11 cellular contexts compared by ENCODE assay signal in the genomic region with DNA sequence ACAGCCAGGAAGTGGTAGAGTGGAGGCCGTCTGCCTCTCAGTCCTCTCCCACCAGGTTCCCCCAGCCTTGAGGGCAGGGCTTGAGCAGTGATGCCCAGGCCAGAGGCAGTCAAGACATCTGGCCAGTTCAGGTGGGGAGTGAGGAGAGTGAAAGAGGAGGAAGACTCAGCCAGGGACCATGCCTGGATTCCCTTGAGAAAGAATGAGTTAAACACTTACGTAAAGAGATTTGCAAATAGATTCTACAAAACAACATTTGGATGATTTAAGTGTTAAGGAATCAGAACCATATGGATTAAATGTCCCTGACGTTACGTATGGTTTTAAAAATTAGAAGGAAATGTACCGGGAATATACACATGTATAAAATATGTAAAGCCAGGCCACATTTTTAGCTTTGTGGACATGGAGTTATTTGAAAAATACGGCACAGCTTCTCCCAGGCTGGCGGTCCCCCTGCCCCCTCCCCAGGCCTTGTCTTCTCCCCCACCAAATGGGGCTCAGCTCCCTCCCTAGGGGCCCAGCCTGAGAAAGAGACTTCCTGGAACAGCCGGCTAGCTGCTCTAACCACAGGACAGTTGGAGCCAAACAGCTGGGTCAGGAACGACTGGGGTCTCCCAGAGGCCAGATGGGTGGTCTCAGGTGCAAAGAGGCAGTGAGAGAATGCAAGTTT.
DNase-seq lines count a peak whose midpoint lies in the region; TF ChIP-seq lines count a peak whose summit lies in the region.
"Had no signal": no experiment of that assay in that cellular context is flagged by ENCODE, and none has a peak within 500 bp of the region (broad histone marks: within the 10 kb centered on the region; RNA-seq: fewer than 3 reads in every experiment).

No MANE protein-coding gene starts in this region.

- 67% methylated on average over 7 of the region's 9 CpGs for WGBS in mammary epithelial cell (ENCODE audit: low coverage, missing lambda C conversion rate)
- no CpG with 5 or more reads among the region's 9 CpGs for WGBS in trophoblast cell (ENCODE audit: extremely low coverage, insufficient coverage, insufficient read length)

- in situ Hi-C loops in mammary epithelial cell (cut with MboI; ENCODE audit: low sequenced_read_pairs in 2 of 2) = loop anchor here in 1 of 2 donors (25.0 kb wide), 1 partner anchor 115 kb away; no protein-coding TSS in a partner anchor

- H3K4ac ChIP-seq in trophoblast cell (ENCODE audit: low read depth, low read length) = no peak overlapping the region

- peaks cover 2% of the 10 kb centered on the region for H3K79me1 ChIP-seq in trophoblast cell (ENCODE audit: low read length)

- no peak overlapping the region for H4K91ac ChIP-seq in trophoblast cell (ENCODE audit: low read depth, low read length)

- no peaks in the 10 kb centered on the region for H3K27me3 ChIP-seq in OCI-LY1 (ENCODE audit: insufficient read depth, low read length)
- H3K27me3 ChIP-seq in mammary epithelial cell (ENCODE audit: insufficient read depth, low read length) = no peaks in the 10 kb centered on the region
- H3K27me3 ChIP-seq in trophoblast cell (ENCODE audit: insufficient read depth, low read length) = no peaks in the 10 kb centered on the region
- no peaks in the 10 kb centered on the region for H3K27me3 ChIP-seq in WERI-Rb-1 (ENCODE audit: insufficient read depth, low read depth, severe bottlenecking)
- H3K27me3 ChIP-seq: gastroesophageal sphincter had no signal

- H3K4me3 ChIP-seq in OCI-LY1 (ENCODE audit: low read depth, low read length, poor library complexity, severe bottlenecking) (no peak overlapping the region), mammary epithelial cell (replicated peaks in 1 of 3; ENCODE audit: insufficient read depth in 1 of 3, low read depth in 2 of 3, low read length in 3 of 3) (no peak overlapping the region), trophoblast cell (ENCODE audit: low read depth, low read length) (no peak overlapping the region), WERI-Rb-1 (ENCODE audit: low read depth, low read length) (no peak overlapping the region)
- H3K4me3 ChIP-seq: gastroesophageal sphincter had no signal

- peak overlapping the region; percentile 16 for H2BK12ac ChIP-seq in trophoblast cell (ENCODE audit: low read length)

- H4K8ac ChIP-seq in trophoblast cell (ENCODE audit: low read depth, low read length) = no peak overlapping the region

- no peaks in the 10 kb centered on the region for H3K9me2 ChIP-seq in OCI-LY1 (ENCODE audit: low read depth, low read length)

- BruUV-seq in mammary epithelial cell (replicated peaks; lab: Mats Ljungman, UMichigan) = no TSS peak

- H3K79me2 ChIP-seq in OCI-LY1 (ENCODE audit: insufficient read depth, low read length) = no peaks in the 10 kb centered on the region
- no peaks in the 10 kb centered on the region for H3K79me2 ChIP-seq in mammary epithelial cell (ENCODE audit: insufficient read depth, low read length)
- no peaks in the 10 kb centered on the region for H3K79me2 ChIP-seq in trophoblast cell (ENCODE audit: control insufficient read depth, insufficient read depth, low read length, poor library complexity)

- DNase-seq in DMS 273 (lab: John Stamatoyannopoulos, UW; ENCODE audit: unreplicated experiment) (peak; percentile 23), DMS 273 treated with DMSO at 0.1 percent for 48 hours (lab: John Stamatoyannopoulos, UW) (no peak), mammary epithelial cell (no peak), trophoblast cell (peak in 1 of 2 donors; percentile 17), CD1c-positive myeloid dendritic cell (ENCODE audit: extremely low spot score) (no peak), WERI-Rb-1 (no peak), hippocampal formation (lab: John Stamatoyannopoulos, UW) (no peak)
- DNase-seq: KBM-7 had no signal

- CTCF ChIA-PET in mammary epithelial cell (lab: Charles Lee; ENCODE audit: low non-redundant PET) = no interaction called here

- H4K20me1 ChIP-seq in OCI-LY1 (ENCODE audit: insufficient read depth, low read length) = no peaks in the 10 kb centered on the region
- no peaks in the 10 kb centered on the region for H4K20me1 ChIP-seq in mammary epithelial cell (ENCODE audit: insufficient read depth, low read length)

- H4K12ac ChIP-seq in trophoblast cell (ENCODE audit: low read depth, low read length) = no peak overlapping the region

- no peak overlapping the region for H2BK120ac ChIP-seq in trophoblast cell (ENCODE audit: insufficient read depth, low read length, poor library complexity)

- H2BK5ac ChIP-seq in trophoblast cell (ENCODE audit: low read depth, low read length, poor library complexity) = no peak overlapping the region

- peaks cover 23% of the 10 kb centered on the region for H3K4me1 ChIP-seq in OCI-LY1 (ENCODE audit: insufficient read depth, low read length, severe bottlenecking)
- H3K4me1 ChIP-seq in mammary epithelial cell (ENCODE audit: insufficient read depth, low read length) = peaks cover 42% of the 10 kb centered on the region
- peaks cover 8 to 11% of the 10 kb centered on the region in 2 experiments for H3K4me1 ChIP-seq in trophoblast cell (ENCODE audit: control insufficient read depth in 1 of 2, insufficient read depth in 2 of 2, low read length in 2 of 2)

- H3K18ac ChIP-seq in trophoblast cell (ENCODE audit: low read length) = no peak overlapping the region

- H3K9ac ChIP-seq in OCI-LY1 (ENCODE audit: low read length) = peak overlapping the region; percentile 23; the same call in 1 of the 2 replicates
- H3K9ac ChIP-seq in mammary epithelial cell (ENCODE audit: insufficient read depth, low read length) = peak overlapping the region; percentile 44
- H3K9ac ChIP-seq in trophoblast cell (ENCODE audit: low read length) = no peak overlapping the region

- no peak overlapping the region for H2AFZ ChIP-seq in OCI-LY1 (ENCODE audit: low read length)
- H2AFZ ChIP-seq in mammary epithelial cell (ENCODE audit: low read depth, low read length) = no peak overlapping the region
- no peak overlapping the region for H2AFZ ChIP-seq in trophoblast cell (ENCODE audit: insufficient read depth, low read length, poor library complexity)

- no peak overlapping the region for H3K23ac ChIP-seq in trophoblast cell (ENCODE audit: low read length)

- TF ChIP-seq CTCF in OCI-LY1 (IDR thresholded peaks at IDR 0.05; ENCODE audit: low read length) (no peak), mammary epithelial cell (conservative IDR thresholded peaks at IDR 0.05 in 1 of 2, IDR thresholded peaks at IDR 0.05 in 1 of 2; ENCODE audit: extremely low read depth in 1 of 2, insufficient read depth in 1 of 2, low read depth in 1 of 2, low read length in 2 of 2) (no peak), WERI-Rb-1 (IDR thresholded peaks at IDR 0.05; ENCODE audit: low read depth, low read length) (no peak)

- H3F3A ChIP-seq in OCI-LY1 (ENCODE audit: insufficient read depth, low read length) = no peaks in the 10 kb centered on the region

- peak overlapping the region; percentile 66 for H3K27ac ChIP-seq in OCI-LY1 (ENCODE audit: low read depth, low read length, poor library complexity, severe bottlenecking)
- peak overlapping the region; percentile 76 for H3K27ac ChIP-seq in mammary epithelial cell (ENCODE audit: insufficient read depth, low read depth, low read length)
- no peak overlapping the region for H3K27ac ChIP-seq in trophoblast cell (ENCODE audit: low read depth, low read length)
- H3K27ac ChIP-seq in WERI-Rb-1 = no peak overlapping the region
- H3K27ac ChIP-seq: 22Rv1, gastroesophageal sphincter had no signal

- intact Hi-C loops in mammary epithelial cell (cut with micrococcal nuclease) = no loop called here

- dilution Hi-C loops in mammary epithelial cell (cut with HindIII; ENCODE audit: low sequenced_read_pairs) = no loop called here

- no peak overlapping the region for H3K14ac ChIP-seq in trophoblast cell (ENCODE audit: low read length)

- H3K9me3 ChIP-seq in OCI-LY1 (ENCODE audit: low read length) = no peaks in the 10 kb centered on the region
- no peaks in the 10 kb centered on the region for H3K9me3 ChIP-seq in mammary epithelial cell (replicated peaks; ENCODE audit: insufficient read depth, low read length)
- no peaks in the 10 kb centered on the region for H3K9me3 ChIP-seq in trophoblast cell (ENCODE audit: insufficient read depth, low read depth, low read length)
- no peaks in the 10 kb centered on the region for H3K9me3 ChIP-seq in WERI-Rb-1 (ENCODE audit: severe bottlenecking)
- H3K9me3 ChIP-seq: gastroesophageal sphincter had no signal

- H3K4me2 ChIP-seq in OCI-LY1 (ENCODE audit: low read length) (peak overlapping the region; percentile 62), mammary epithelial cell (ENCODE audit: insufficient read depth, low read depth, low read length) (peak overlapping the region; percentile 67), trophoblast cell (ENCODE audit: low read length) (no peak overlapping the region)

- peak overlapping the region; percentile 30 for H2AK5ac ChIP-seq in trophoblast cell (ENCODE audit: low read length)

- H3K36me3 ChIP-seq in OCI-LY1 (ENCODE audit: insufficient read depth, low read length) (no peaks in the 10 kb centered on the region), mammary epithelial cell (ENCODE audit: insufficient read depth, low read length) (no peaks in the 10 kb centered on the region), trophoblast cell (ENCODE audit: control insufficient read depth in 1 of 2, insufficient read depth in 2 of 2, low read length in 2 of 2) (no peaks in the 10 kb centered on the region), WERI-Rb-1 (no peaks in the 10 kb centered on the region)
- H3K36me3 ChIP-seq: gastroesophageal sphincter had no signal

Comparison
In these comparisons a context has a peak if more than half of its experiments do, and no peak if none do; other contexts are left out.
1. H3K27ac ChIP-seq: peak in OCI-LY1 (single experiment) and mammary epithelial cell (single experiment); none in trophoblast cell (single experiment) and WERI-Rb-1 (single experiment).